14 cellular contexts compared by ENCODE assay signal in genomic region chr10:46171661-46172060, GRCh38.
DNase-seq lines count a peak whose midpoint lies in the region; ATAC-seq and TF ChIP-seq lines count a peak whose summit lies in the region.
"Had no signal": no experiment of that assay in that cellular context is flagged by ENCODE, and none has a peak within 500 bp of the region (broad histone marks: within the 10 kb centered on the region; RNA-seq: fewer than 3 reads in every experiment).

No MANE protein-coding gene starts in this region.

- H3K27me3 ChIP-seq in PC-9 (ENCODE audit: insufficient read depth, low read depth) (no peaks in the 10 kb centered on the region), transverse colon (no peaks in the 10 kb centered on the region), BE2C (peaks cover 18% of the 10 kb centered on the region)

- DNase-seq in HPDE6-E6E7 (ENCODE audit: extremely low spot score) (peak; percentile 0), PC-9 (no peak), left lobe of liver (ENCODE audit: low spot score) (no peak), transverse colon (peak; percentile 12), BE2C (no peak), HUDEP-2 (lab: John Stamatoyannopoulos, UW; ENCODE audit: unreplicated experiment in 76 of 76) (no peak), caudate nucleus (lab: John Stamatoyannopoulos, UW) (no peak)
- DNase-seq: CD8-positive, alpha-beta T cell; COR-L47; DMS153; DMS79 treated with DMSO at 0.1 percent for 48 hours; EL; GOT3; H9 had no signal

- CTCF ChIA-PET in PC-9 (lab: Charles Lee): no interaction called here

- H3K36me3 ChIP-seq in PC-9 (ENCODE audit: low read depth) (no peaks in the 10 kb centered on the region), transverse colon (no peaks in the 10 kb centered on the region), BE2C (no peaks in the 10 kb centered on the region)

- no peaks in the 10 kb centered on the region for H3F3A ChIP-seq in PC-9 (ENCODE audit: insufficient read depth, low read depth)

- no peak overlapping the region for H3K27ac ChIP-seq in PC-9
- no peak overlapping the region for H3K27ac ChIP-seq in transverse colon
- H3K27ac ChIP-seq in caudate nucleus (ENCODE audit: low read depth, low read length): no peak overlapping the region

- TF ChIP-seq CTCF in PC-9 (conservative IDR thresholded peaks at IDR 0.05) (no peak), transverse colon (IDR thresholded peaks at IDR 0.05) (no peak), BE2C (IDR thresholded peaks at IDR 0.05; ENCODE audit: low read depth, low read length) (no peak)

- H3K4me1 ChIP-seq in PC-9 (replicated peaks; ENCODE audit: insufficient read depth) (no peaks in the 10 kb centered on the region), transverse colon (peaks cover 0 to 12% (median 0%) of the 10 kb centered on the region in 4 donors), BE2C (no peaks in the 10 kb centered on the region)

- H3K9me2 ChIP-seq in PC-9 (ENCODE audit: insufficient read depth): no peaks in the 10 kb centered on the region

- H4K20me1 ChIP-seq in PC-9 (ENCODE audit: insufficient read depth): no peaks in the 10 kb centered on the region

- peak; percentile 65 for ATAC-seq in left lobe of liver
- ATAC-seq: CD8-positive, alpha-beta T cell had no signal

- in situ Hi-C loops in transverse colon (cut with MboI; ENCODE audit: low pct_ligation_motif_present in 1 of 4, low pct_unique_long_range_greater_than_20kb in 1 of 4, low sequenced_read_pairs in 3 of 4): no loop called here

- no peak for TF ChIP-seq EP300 in transverse colon (IDR thresholded peaks at IDR 0.05; ENCODE audit: low read depth)

- peak overlapping the region; percentile 58; the same call in 1 of the 2 replicates for H2AFZ ChIP-seq in PC-9

- H3K4me2 ChIP-seq in PC-9: no peak overlapping the region

- H3K9me3 ChIP-seq in PC-9 (ENCODE audit: insufficient read depth, low read depth) (peaks cover 12% of the 10 kb centered on the region; the same call in 1 of the 2 replicates), transverse colon (peaks cover 4 to 14% of the 10 kb centered on the region in 2 donors), BE2C (no peaks in the 10 kb centered on the region)

- WGBS in transverse colon (ENCODE audit: low coverage in 1 of 2), 2 donors: 33 to 39% methylated on average over 3 of the region's 3 CpGs

- H3K79me2 ChIP-seq in PC-9 (ENCODE audit: low read depth): no peaks in the 10 kb centered on the region

- BruUV-seq in PC-9 (replicated peaks; lab: Mats Ljungman, UMichigan): no TSS peak

- POLR2A ChIA-PET in PC-9 (lab: Charles Lee; ENCODE audit: unreplicated experiment): no interaction called here

- no peak for TF ChIP-seq POLR2A in transverse colon (IDR thresholded peaks at IDR 0.05)

- H3K4me3 ChIP-seq in PC-9 (no peak overlapping the region), transverse colon (peak overlapping the region in 1 of 4 donors; percentile 18), BE2C (ENCODE audit: low read depth, low read length) (no peak overlapping the region)

- intact Hi-C loops in PC-9 (cut with micrococcal nuclease; ENCODE audit: unreplicated experiment): no loop called here
- intact Hi-C loops in transverse colon (cut with DNase I; ENCODE audit: low total_unique reads): no loop called here

Comparison
In these comparisons a context has a peak if more than half of its experiments do, and no peak if none do; other contexts are left out.
1. DNase-seq: peak in HPDE6-E6E7 (single experiment) and transverse colon (single experiment); none in PC-9 (0 of 2), left lobe of liver (single experiment), BE2C (single experiment), HUDEP-2 (0 of 76) and caudate nucleus (0 of 61).